ENCODE assay signal across 25 cellular contexts in the genomic region with DNA sequence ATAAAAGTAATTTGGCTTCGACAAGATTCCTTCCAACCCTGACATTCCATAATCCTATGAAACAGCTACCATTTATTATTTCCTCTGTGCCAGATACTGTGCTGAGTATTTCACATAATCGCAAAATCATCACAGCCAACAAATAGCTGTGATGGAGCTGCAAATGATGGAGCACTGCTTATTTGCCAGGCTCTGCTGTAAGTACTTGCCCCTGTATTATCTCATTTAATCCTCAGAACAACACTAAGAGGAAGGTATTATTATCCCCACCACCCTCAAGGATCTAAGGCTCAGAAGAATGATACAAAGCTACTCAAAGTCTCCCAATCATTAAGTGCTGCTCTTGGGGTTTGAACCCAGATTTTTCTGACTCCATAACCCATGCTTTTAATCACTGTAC.
DNase-seq lines count a peak whose midpoint lies in the region; ATAC-seq and TF ChIP-seq lines count a peak whose summit lies in the region.
"Had no signal": no experiment of that assay in that cellular context is flagged by ENCODE, and none has a peak within 500 bp of the region (broad histone marks: within the 10 kb centered on the region; RNA-seq: fewer than 3 reads in every experiment).

No MANE protein-coding gene starts in this region.

- H3K4me2 ChIP-seq in osteoblast (ENCODE audit: insufficient read depth, low read length), result peak overlapping the region; percentile 64

- H3K36me3 Mint-ChIP-seq in brain, result no peaks in the 10 kb centered on the region
- H3K36me3 Mint-ChIP-seq in type B pancreatic cell, result no peaks in the 10 kb centered on the region
- H3K36me3 Mint-ChIP-seq: activated naive CD4-positive, alpha-beta T cell treated with anti-CD3 and anti-CD28 coated beads, Interleukin-2, amount 50 U/mL, for 24 hours; CD8-positive, alpha-beta T cell; natural killer cell had no signal

- H3K79me2 ChIP-seq in osteoblast (ENCODE audit: insufficient read depth, low read length), result no peaks in the 10 kb centered on the region

- peaks cover 17% of the 10 kb centered on the region for H3K4me1 ChIP-seq in right cardiac atrium (ENCODE audit: control insufficient read depth, insufficient read depth, low read length)
- peaks cover 48% of the 10 kb centered on the region for H3K4me1 ChIP-seq in osteoblast (ENCODE audit: insufficient read depth, low read length)
- H3K4me1 ChIP-seq: right lobe of liver had no signal

- no peak for ATAC-seq in right cardiac atrium
- no peak for ATAC-seq in Right ventricle myocardium superior (ENCODE audit: poor library complexity)
- ATAC-seq: CD8-positive, alpha-beta T cell; GM12878; natural killer cell; right lobe of liver had no signal

- H3K9me3 ChIP-seq in right cardiac atrium (ENCODE audit: control insufficient read depth, low read length) (peaks cover 2% of the 10 kb centered on the region), osteoblast (ENCODE audit: low read depth, low read length) (no peaks in the 10 kb centered on the region)
- H3K9me3 ChIP-seq: pancreas, right lobe of liver, tibial nerve had no signal

- TF ChIP-seq CTCF in brain (conservative IDR thresholded peaks at IDR 0.05) (no peak), osteoblast (IDR thresholded peaks at IDR 0.05; ENCODE audit: extremely low read depth, low read depth, low read length) (no peak), type B pancreatic cell (conservative IDR thresholded peaks at IDR 0.05) (no peak)

- H3K27me3 ChIP-seq in right cardiac atrium (ENCODE audit: control insufficient read depth, insufficient read depth), result no peaks in the 10 kb centered on the region
- no peaks in the 10 kb centered on the region for H3K27me3 ChIP-seq in osteoblast (ENCODE audit: insufficient read depth, low read length)
- H3K27me3 ChIP-seq: pancreas, right lobe of liver, tibial nerve had no signal

- no peaks in the 10 kb centered on the region for H4K20me1 ChIP-seq in osteoblast (ENCODE audit: insufficient read depth, low read length)

- peak overlapping the region in 3 of 5 experiments; percentile 24 to 45 (median 30) for H3K4me3 Mint-ChIP-seq in brain
- H3K4me3 Mint-ChIP-seq in type B pancreatic cell, result peak overlapping the region; percentile 36
- H3K4me3 Mint-ChIP-seq: activated naive CD4-positive, alpha-beta T cell treated with anti-CD3 and anti-CD28 coated beads, Interleukin-2, amount 50 U/mL, for 24 hours; B cell; CD8-positive, alpha-beta T cell; H9; natural killer cell had no signal

- H2AFZ ChIP-seq in osteoblast (ENCODE audit: low read length), result no peak overlapping the region

- no peak for DNase-seq in right cardiac atrium
- no peak for DNase-seq in Right ventricle myocardium superior
- DNase-seq in osteoblast (ENCODE audit: insufficient read length, low spot score, missing footprints), result no peak
- no peak for DNase-seq in type B pancreatic cell (ENCODE audit: extremely low spot score, unreplicated experiment)
- no peak for DNase-seq in SW480 (ENCODE audit: low spot score)
- DNase-seq in NCI-H748 (lab: John Stamatoyannopoulos, UW; ENCODE audit: unreplicated experiment), result no peak
- DNase-seq in activated CD8-positive, alpha-beta memory T cell treated with anti-CD3 and anti-CD28 coated beads for 24 hours, result no peak
- DNase-seq: activated CD4-positive, alpha-beta T cell treated with anti-CD3 and anti-CD28 coated beads for 48 hours; CD8-positive, alpha-beta T cell; H9; MM.1S; natural killer cell; NCI-H1417; NCI-H2029; right lobe of liver; SHP77; stimulated activated CD4-positive, alpha-beta T cell treated with anti-CD3 and anti-CD28 coated beads, Interleukin-4, amount 100 ng/mL, for 24 hours; SW 1271; T-helper 9 cell had no signal

- WGBS in right cardiac atrium, result 64% methylated on average over 2 of the region's 2 CpGs

- intact Hi-C loops in right cardiac atrium (cut with DNase I), result no loop called here
- intact Hi-C loops in Right ventricle myocardium superior (cut with DNase I), result no loop called here

- H3K4me3 ChIP-seq in right cardiac atrium (ENCODE audit: low read length) (no peak overlapping the region), osteoblast (ENCODE audit: insufficient read depth, low read length) (peak overlapping the region; percentile 5)
- H3K4me3 ChIP-seq: GM12878, pancreas, right lobe of liver, tibial nerve had no signal

- peak overlapping the region in 4 of 5 experiments; percentile 48 to 96 (median 92) for H3K27ac Mint-ChIP-seq in brain
- H3K27ac Mint-ChIP-seq in type B pancreatic cell, result no peak overlapping the region
- H3K27ac Mint-ChIP-seq: activated naive CD4-positive, alpha-beta T cell treated with anti-CD3 and anti-CD28 coated beads, Interleukin-2, amount 50 U/mL, for 24 hours; B cell; CD8-positive, alpha-beta T cell; H9; natural killer cell had no signal

- peaks cover 6% of the 10 kb centered on the region for H3K27me3 Mint-ChIP-seq in brain
- H3K27me3 Mint-ChIP-seq in type B pancreatic cell, result no peaks in the 10 kb centered on the region

- H3K4me1 Mint-ChIP-seq in brain (peaks cover 72% of the 10 kb centered on the region), type B pancreatic cell (ENCODE audit: unreplicated experiment) (peaks cover 50% of the 10 kb centered on the region)
- H3K4me1 Mint-ChIP-seq: activated naive CD4-positive, alpha-beta T cell treated with anti-CD3 and anti-CD28 coated beads, Interleukin-2, amount 50 U/mL, for 24 hours; B cell; natural killer cell had no signal

- no peaks in the 10 kb centered on the region for H3K36me3 ChIP-seq in osteoblast (ENCODE audit: insufficient read depth, low read length)
- H3K36me3 ChIP-seq: pancreas, right lobe of liver, tibial nerve had no signal

- H3K9me3 Mint-ChIP-seq in brain (peaks cover 0 to 7% (median 0%) of the 10 kb centered on the region in 5 experiments), type B pancreatic cell (no peaks in the 10 kb centered on the region)
- H3K9me3 Mint-ChIP-seq: activated naive CD4-positive, alpha-beta T cell treated with anti-CD3 and anti-CD28 coated beads, Interleukin-2, amount 50 U/mL, for 24 hours; CD8-positive, alpha-beta T cell; H9; natural killer cell had no signal

- H3K27ac ChIP-seq in right cardiac atrium (ENCODE audit: low read length) (peak overlapping the region; percentile 57), osteoblast (ENCODE audit: low read depth, low read length) (peak overlapping the region; percentile 99)
- H3K27ac ChIP-seq: right lobe of liver, tibial nerve had no signal
